ENCODE assay signal across 14 cellular contexts in genomic region chr1:89854140-89854539, GRCh38.
"Had no signal": no experiment of that assay in that cellular context is flagged by ENCODE, and none has a peak within 500 bp of the region (broad histone marks: within the 10 kb centered on the region; RNA-seq: fewer than 3 reads in every experiment).

No MANE protein-coding gene starts in this region.

- H3K4me3 ChIP-seq: cardiac muscle cell, gastroesophageal sphincter, lower lobe of right lung, right lobe of liver, smooth muscle cell, stomach had no signal

- H3K9me3 ChIP-seq: gastroesophageal sphincter, lower lobe of right lung, right lobe of liver, stomach had no signal

- H3K27ac ChIP-seq: cardiac muscle cell, gastroesophageal sphincter, lower lobe of right lung, right lobe of liver, stomach had no signal

- H3K27me3 Mint-ChIP-seq: activated B cell treated with CpG ODN at 0.5 μM for 24 hours; activated CD8-positive, alpha-beta memory T cell treated with anti-CD3 and anti-CD28 coated beads, Interleukin-2, amount 10 ng/mL, durations not matched to agents 7 days and 5 days; activated T-cell treated with anti-CD3 and anti-CD28 coated beads, Interleukin-2, amount 50 U/mL, for 24 hours had no signal

- ATAC-seq: activated CD8-positive, alpha-beta memory T cell treated with anti-CD3 and anti-CD28 coated beads, Interleukin-2, amount 10 ng/mL, durations not matched to agents 7 days and 5 days; gastroesophageal sphincter; left colon; lower lobe of right lung; right lobe of liver had no signal

- H3K9me3 Mint-ChIP-seq: activated B cell treated with CpG ODN at 0.5 μM for 24 hours; activated T-cell treated with anti-CD3 and anti-CD28 coated beads, Interleukin-2, amount 50 U/mL, for 24 hours had no signal

- H3K4me2 ChIP-seq: smooth muscle cell had no signal

- H3K4me3 Mint-ChIP-seq: activated B cell treated with CpG ODN at 0.5 μM for 24 hours; activated CD8-positive, alpha-beta memory T cell treated with anti-CD3 and anti-CD28 coated beads, Interleukin-2, amount 10 ng/mL, durations not matched to agents 7 days and 5 days; activated T-cell treated with anti-CD3 and anti-CD28 coated beads, Interleukin-2, amount 50 U/mL, for 24 hours had no signal

- DNase-seq: activated B cell treated with CpG ODN at 0.5 μM for 24 hours; activated CD4-positive, alpha-beta T cell treated with anti-CD3 and anti-CD28 coated beads, Interleukin-2, amount 50 U/mL, for 1 hour; activated CD8-positive, alpha-beta memory T cell treated with anti-CD3 and anti-CD28 coated beads, Interleukin-2, amount 10 ng/mL, durations not matched to agents 7 days and 5 days; activated T-cell treated with anti-CD3 and anti-CD28 coated beads, Interleukin-2, amount 50 U/mL, for 24 hours; erythroblast; left colon; lower lobe of right lung; right lobe of liver; stimulated activated CD4-positive, alpha-beta T cell treated with anti-CD3 and anti-CD28 coated beads, Interleukin-4, amount 100 ng/mL, for 4 hours; stimulated activated CD8-positive, alpha-beta memory T cell treated with anti-CD3 and anti-CD28 coated beads, Interleukin-4, amount 100 ng/mL, for 48 hours; stomach had no signal

- H3K27ac Mint-ChIP-seq: activated B cell treated with CpG ODN at 0.5 μM for 24 hours; activated CD8-positive, alpha-beta memory T cell treated with anti-CD3 and anti-CD28 coated beads, Interleukin-2, amount 10 ng/mL, durations not matched to agents 7 days and 5 days; activated T-cell treated with anti-CD3 and anti-CD28 coated beads, Interleukin-2, amount 50 U/mL, for 24 hours had no signal

- H3K36me3 ChIP-seq: cardiac muscle cell, gastroesophageal sphincter, lower lobe of right lung, right lobe of liver, stomach had no signal

- H3K4me1 ChIP-seq: gastroesophageal sphincter, lower lobe of right lung, right lobe of liver, stomach had no signal

- H3K27me3 ChIP-seq: cardiac muscle cell, gastroesophageal sphincter, right lobe of liver, stomach had no signal
